10 cellular contexts compared by ENCODE assay signal in genomic region chr12:106113042-106113441, GRCh38. TPM values are rescaled to one million over a fixed set of nuclear protein-coding genes. Genes with fewer than 3 reads are reported as not detected.
A peak's percentile ranks its signal among the peaks of the same experiment; 100 is the strongest.
DNase-seq lines count a peak whose midpoint lies in the region; ATAC-seq and TF ChIP-seq lines count a peak whose summit lies in the region.
"Had no signal": no experiment of that assay in that cellular context is flagged by ENCODE, and none has a peak within 500 bp of the region (broad histone marks: within the 10 kb centered on the region; RNA-seq: fewer than 3 reads in every experiment).

No MANE protein-coding gene starts in this region.

- no peak for TF ChIP-seq CTCF in gastroesophageal sphincter (IDR thresholded peaks at IDR 0.05)
- no peak for TF ChIP-seq CTCF in glutamatergic neuron (IDR thresholded peaks at IDR 0.05; ENCODE audit: partially characterized antibody, unreplicated experiment)

- H3K27me3 ChIP-seq in gastroesophageal sphincter, result no peaks in the 10 kb centered on the region

- ATAC-seq in gastroesophageal sphincter, result no peak
- ATAC-seq in stimulated activated naive CD8-positive, alpha-beta T cell treated with anti-CD3 and anti-CD28 coated beads, Interleukin-15, amount 100 ng/mL, for 72 hours, result peak; percentile 75

- H3K4me1 Mint-ChIP-seq in T-helper 2 cell treated with Interferon-gamma antibody and Interleukin-4, amounts not matched to agents 5 μg/mL and 100 μg/mL, for 36 hours (ENCODE audit: low read depth), result no peaks in the 10 kb centered on the region
- peaks cover 18% of the 10 kb centered on the region for H3K4me1 Mint-ChIP-seq in stimulated activated naive CD8-positive, alpha-beta T cell treated with anti-CD3 and anti-CD28 coated beads, Interleukin-15, amount 100 ng/mL, for 72 hours
- H3K4me1 Mint-ChIP-seq in glutamatergic neuron (ENCODE audit: low read depth, unreplicated experiment), result peaks cover 30% of the 10 kb centered on the region

- no peaks in the 10 kb centered on the region for H3K36me3 ChIP-seq in gastroesophageal sphincter

- H3K36me3 Mint-ChIP-seq in T-helper 2 cell treated with Interferon-gamma antibody and Interleukin-4, amounts not matched to agents 5 μg/mL and 100 μg/mL, for 36 hours (ENCODE audit: low read depth), result no peaks in the 10 kb centered on the region
- H3K36me3 Mint-ChIP-seq in glutamatergic neuron (ENCODE audit: unreplicated experiment), result peaks cover 6% of the 10 kb centered on the region

- peak; percentile 61 for DNase-seq in T-helper 2 cell treated with Interferon-gamma antibody and Interleukin-4, amounts not matched to agents 5 μg/mL and 100 μg/mL, for 36 hours (ENCODE audit: low spot score)
- no peak for DNase-seq in T-helper 2 cell
- DNase-seq in SW480 (ENCODE audit: low spot score), result peak; percentile 77
- DNase-seq in stimulated activated naive CD8-positive, alpha-beta T cell treated with anti-CD3 and anti-CD28 coated beads, Interleukin-15, amount 100 ng/mL, for 72 hours, result peak; percentile 30 to 33
- DNase-seq in NCI-H69 (lab: John Stamatoyannopoulos, UW), result no peak
- DNase-seq in NCI-H524 treated with DMSO at 0.1 percent for 48 hours (lab: John Stamatoyannopoulos, UW), result no peak
- DNase-seq in glutamatergic neuron, result no peak
- DNase-seq: NCI-H1048 had no signal

- no peak overlapping the region for H3K27ac Mint-ChIP-seq in T-helper 2 cell treated with Interferon-gamma antibody and Interleukin-4, amounts not matched to agents 5 μg/mL and 100 μg/mL, for 36 hours
- peak overlapping the region; percentile 64 to 86 for H3K27ac Mint-ChIP-seq in stimulated activated naive CD8-positive, alpha-beta T cell treated with anti-CD3 and anti-CD28 coated beads, Interleukin-15, amount 100 ng/mL, for 72 hours
- H3K27ac Mint-ChIP-seq in glutamatergic neuron (ENCODE audit: unreplicated experiment), result no peak overlapping the region

- no peak overlapping the region for H3K4me3 Mint-ChIP-seq in T-helper 2 cell treated with Interferon-gamma antibody and Interleukin-4, amounts not matched to agents 5 μg/mL and 100 μg/mL, for 36 hours
- H3K4me3 Mint-ChIP-seq in stimulated activated naive CD8-positive, alpha-beta T cell treated with anti-CD3 and anti-CD28 coated beads, Interleukin-15, amount 100 ng/mL, for 72 hours, result peak overlapping the region in 1 of 2 donors; percentile 37
- H3K4me3 Mint-ChIP-seq in glutamatergic neuron (ENCODE audit: unreplicated experiment), result no peak overlapping the region

- TF ChIP-seq EP300 in gastroesophageal sphincter (IDR thresholded peaks at IDR 0.05), result no peak

- 61% methylated on average over 5 of the region's 6 CpGs; no CpG with 5 or more reads in 1 of the 2 donors for WGBS in gastroesophageal sphincter (ENCODE audit: low coverage in 1 of 2), 2 donors

- peaks cover 6% of the 10 kb centered on the region for H3K27me3 Mint-ChIP-seq in T-helper 2 cell treated with Interferon-gamma antibody and Interleukin-4, amounts not matched to agents 5 μg/mL and 100 μg/mL, for 36 hours (ENCODE audit: low read depth)
- H3K27me3 Mint-ChIP-seq in stimulated activated naive CD8-positive, alpha-beta T cell treated with anti-CD3 and anti-CD28 coated beads, Interleukin-15, amount 100 ng/mL, for 72 hours, result peaks cover 71% of the 10 kb centered on the region
- H3K27me3 Mint-ChIP-seq in glutamatergic neuron (ENCODE audit: unreplicated experiment), result peaks cover 6% of the 10 kb centered on the region

- TF ChIP-seq POLR2A in gastroesophageal sphincter (IDR thresholded peaks at IDR 0.05), result no peak

- H3K27ac ChIP-seq in gastroesophageal sphincter, result peak overlapping the region; percentile 40 to 77 (median 72)

- no peaks in the 10 kb centered on the region for H3K9me3 ChIP-seq in gastroesophageal sphincter

- H3K4me3 ChIP-seq in gastroesophageal sphincter, result no peak overlapping the region

- no peaks in the 10 kb centered on the region for H3K9me3 Mint-ChIP-seq in T-helper 2 cell treated with Interferon-gamma antibody and Interleukin-4, amounts not matched to agents 5 μg/mL and 100 μg/mL, for 36 hours
- no peaks in the 10 kb centered on the region for H3K9me3 Mint-ChIP-seq in stimulated activated naive CD8-positive, alpha-beta T cell treated with anti-CD3 and anti-CD28 coated beads, Interleukin-15, amount 100 ng/mL, for 72 hours
- H3K9me3 Mint-ChIP-seq in glutamatergic neuron (ENCODE audit: unreplicated experiment), result peaks cover 7% of the 10 kb centered on the region

- H3K4me1 ChIP-seq in gastroesophageal sphincter, result peaks cover 5 to 53% (median 38%) of the 10 kb centered on the region in 3 donors

RNA-seq across cellular contexts. Expression of gene NUAK1, which starts 25.7 kb away (rescaled TPM):
- total RNA-seq in gastroesophageal sphincter (10 to 100 TPM in 2 of 4 donors, 1 to 10 TPM in 2; 7.4 to 27.7 (median 10.7) TPM), glutamatergic neuron (ENCODE audit: unreplicated experiment) (18.8 TPM)
- total RNA-seq: activated CD8-positive, alpha-beta memory T cell treated with anti-CD3 and anti-CD28 coated beads for 36 hours had no signal

Comparison
In these comparisons a context has a peak if more than half of its experiments do, and no peak if none do; other contexts are left out.
1. DNase-seq: peak in T-helper 2 cell treated with Interferon-gamma antibody and Interleukin-4, amounts not matched to agents 5 μg/mL and 100 μg/mL, for 36 hours (single experiment), SW480 (single experiment) and stimulated activated naive CD8-positive, alpha-beta T cell treated with anti-CD3 and anti-CD28 coated beads, Interleukin-15, amount 100 ng/mL, for 72 hours (2 of 2); none in T-helper 2 cell (0 of 5), NCI-H69 (single experiment), NCI-H524 treated with DMSO at 0.1 percent for 48 hours (single experiment) and glutamatergic neuron (single experiment).
2. H3K27ac Mint-ChIP-seq: peak in stimulated activated naive CD8-positive, alpha-beta T cell treated with anti-CD3 and anti-CD28 coated beads, Interleukin-15, amount 100 ng/mL, for 72 hours (2 of 2); none in T-helper 2 cell treated with Interferon-gamma antibody and Interleukin-4, amounts not matched to agents 5 μg/mL and 100 μg/mL, for 36 hours (single experiment) and glutamatergic neuron (single experiment).